In genomic region chr18:76640438-76640837, GRCh38 we compare ENCODE assay signal across 20 cellular contexts.
DNase-seq lines count a peak whose midpoint lies in the region; ATAC-seq and TF ChIP-seq lines count a peak whose summit lies in the region.
"Had no signal": no experiment of that assay in that cellular context is flagged by ENCODE, and none has a peak within 500 bp of the region (broad histone marks: within the 10 kb centered on the region; RNA-seq: fewer than 3 reads in every experiment).

No MANE protein-coding gene starts in this region.

- TF ChIP-seq CTCF in retinal pigment epithelial cell (conservative IDR thresholded peaks at IDR 0.05; ENCODE audit: low read depth, low read length) (no peak), body of pancreas (IDR thresholded peaks at IDR 0.05) (no peak)

- DNase-seq in NCI-H82 (lab: John Stamatoyannopoulos, UW) (peak; percentile 23), NCI-H82 treated with DMSO at 0.1 percent for 48 hours (lab: John Stamatoyannopoulos, UW; ENCODE audit: unreplicated experiment) (no peak), amniotic epithelial cell (ENCODE audit: low read depth) (peak; percentile 63), retinal pigment epithelial cell (ENCODE audit: low read depth) (peak; percentile 77), DMS79 treated with DMSO at 0.1 percent for 48 hours (lab: John Stamatoyannopoulos, UW) (no peak), body of pancreas (no peak)
- DNase-seq: 8988T; ACHN; BE2C; C1 segment of cervical spinal cord; CD4-positive, alpha-beta memory T cell; CD4-positive, CD25-positive, alpha-beta regulatory T cell; CD8-positive, alpha-beta memory T cell; COR-L47; DMS 273 treated with DMSO at 0.1 percent for 48 hours; DMS153; DMS53; DMS79; GF-D8 had no signal

- no peaks in the 10 kb centered on the region for H3K9me3 ChIP-seq in body of pancreas
- H3K9me3 ChIP-seq: BE2C, BLaER1 had no signal

- no peak overlapping the region for H3K4me3 ChIP-seq in retinal pigment epithelial cell (ENCODE audit: low read length)
- no peak overlapping the region for H3K4me3 ChIP-seq in body of pancreas
- H3K4me3 ChIP-seq: BLaER1 had no signal

- H3K4me1 ChIP-seq in body of pancreas = no peaks in the 10 kb centered on the region
- H3K4me1 ChIP-seq: BE2C had no signal

- ATAC-seq in body of pancreas = no peak

- no peak overlapping the region for H3K27ac ChIP-seq in body of pancreas
- H3K27ac ChIP-seq: BLaER1 had no signal

- H3K36me3 ChIP-seq in body of pancreas (replicated peaks in 1 of 2; ENCODE audit: insufficient read depth in 1 of 2, low read depth in 2 of 2) = no peaks in the 10 kb centered on the region
- H3K36me3 ChIP-seq: BE2C, BLaER1 had no signal

- intact Hi-C loops in body of pancreas (cut with DNase I) = no loop called here

- H3K27me3 ChIP-seq in body of pancreas = no peaks in the 10 kb centered on the region
- H3K27me3 ChIP-seq: BE2C, BLaER1 had no signal

- 54 to 56% methylated on average over 1 of the region's 1 CpG for WGBS in body of pancreas, 2 donors

- TF ChIP-seq POLR2A in body of pancreas (IDR thresholded peaks at IDR 0.05) = no peak

Comparison
In these comparisons a context has a peak if more than half of its experiments do, and no peak if none do; other contexts are left out.
1. DNase-seq: peak in NCI-H82 (single experiment), amniotic epithelial cell (single experiment) and retinal pigment epithelial cell (single experiment); none in NCI-H82 treated with DMSO at 0.1 percent for 48 hours (single experiment), DMS79 treated with DMSO at 0.1 percent for 48 hours (single experiment) and body of pancreas (0 of 4).